Comparison of ENCODE assay signal across 8 cellular contexts in the genomic region with DNA sequence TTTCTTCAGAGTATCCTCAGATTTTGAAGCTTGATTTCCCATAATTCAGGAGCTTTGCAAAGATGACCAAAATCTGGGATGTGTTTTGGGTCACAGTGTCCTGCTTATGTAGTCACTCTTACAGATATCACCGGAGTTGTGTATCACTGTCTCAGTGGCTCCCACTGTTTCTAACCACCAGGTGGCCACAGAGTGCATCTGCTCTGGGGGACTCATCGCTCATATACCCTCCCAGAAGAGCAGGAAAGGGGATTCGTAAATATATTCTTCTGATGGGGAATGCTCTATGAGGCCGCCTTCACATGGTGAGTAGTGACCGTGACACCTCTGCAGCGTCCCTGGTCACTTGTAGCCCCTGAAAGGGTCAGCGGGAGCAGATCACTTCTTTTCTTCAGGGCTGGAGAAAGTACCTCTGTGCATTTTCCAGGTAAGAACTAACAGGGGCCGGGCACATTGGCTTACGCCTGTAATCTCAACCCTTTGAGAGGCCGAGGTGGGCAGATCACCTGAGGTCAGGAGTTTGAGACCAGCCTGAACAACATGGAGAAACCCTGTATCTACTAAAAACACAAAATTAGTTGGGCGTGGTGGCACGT.
A peak's percentile ranks its signal among the peaks of the same experiment; 100 is the strongest.
DNase-seq lines count a peak whose midpoint lies in the region; ATAC-seq, FAIRE-seq and TF ChIP-seq lines count a peak whose summit lies in the region.
"Not testable (repeated sequence)": the region's sequence is repeated elsewhere in the genome, so short reads cannot be mapped to it uniquely, and the experiment has no call there.

No MANE protein-coding gene starts in this region.

- ATAC-seq in left colon, result peak; percentile 69

- 49 to 53% (median 52%) methylated on average over 12 of the region's 12 CpGs for WGBS in small intestine, 3 donors

- H3K79me2 ChIP-seq in endothelial cell of umbilical vein (ENCODE audit: control insufficient read depth, insufficient read depth, low read length), result not testable (repeated sequence)

- not testable (repeated sequence) for H3K9me1 ChIP-seq in endothelial cell of umbilical vein (replicated peaks; ENCODE audit: control insufficient read depth, extremely low read depth, insufficient read depth, low read length)

- H3K9me3 Mint-ChIP-seq in activated T-helper 2 cell treated with anti-CD3 and anti-CD28 coated beads, Interferon-gamma antibody, Interleukin-2, Interleukin-4, amounts not matched to agents 10 μg/mL and 5 μg/mL and 100 μg/mL, durations not matched to agents 14 hours and 24 hours and 36 hours, result not testable (repeated sequence)

- not testable (repeated sequence) for H3K27me3 Mint-ChIP-seq in activated T-helper 2 cell treated with anti-CD3 and anti-CD28 coated beads, Interferon-gamma antibody, Interleukin-2, Interleukin-4, amounts not matched to agents 10 μg/mL and 5 μg/mL and 100 μg/mL, durations not matched to agents 14 hours and 24 hours and 36 hours (ENCODE audit: low read depth)

- intact Hi-C loops in activated T-helper 2 cell treated with anti-CD3 and anti-CD28 coated beads, Interferon-gamma antibody, Interleukin-2, Interleukin-4, amounts not matched to agents 10 μg/mL and 5 μg/mL and 100 μg/mL, durations not matched to agents 14 hours and 24 hours and 36 hours (cut with micrococcal nuclease); endothelial cell of umbilical vein (cut with micrococcal nuclease); left colon (cut with DNase I, micrococcal nuclease): not testable (repeated sequence)

- not testable (repeated sequence) for H3K27ac ChIP-seq in endothelial cell of umbilical vein (ENCODE audit: insufficient read depth, low read depth, low read length); small intestine (ENCODE audit: low read depth in 1 of 2, low read length in 1 of 2)

- POLR2A ChIA-PET in endothelial cell of umbilical vein (lab: Charles Lee), result not testable (repeated sequence)

- not testable (repeated sequence) for H3K9ac ChIP-seq in endothelial cell of umbilical vein (replicated peaks; ENCODE audit: extremely low read depth, insufficient read depth, low read length)

- FAIRE-seq in endothelial cell of umbilical vein (lab: Jason Lieb, UNC); small intestine (lab: Jason Lieb, UNC): not testable (repeated sequence)

- peak; percentile 59 for TF ChIP-seq CTCF in AG09319 (IDR thresholded peaks at IDR 0.05; ENCODE audit: low read depth, low read length)
- TF ChIP-seq CTCF in GM12874 (IDR thresholded peaks at IDR 0.05; ENCODE audit: insufficient read depth, low read depth, low read length), result peak; percentile 42; the same call in 1 of the 2 replicates
- TF ChIP-seq CTCF in endothelial cell of umbilical vein (IDR thresholded peaks at IDR 0.05; ENCODE audit: extremely low read depth in 1 of 2, insufficient read depth in 1 of 2, low read depth in 1 of 2, low read length in 2 of 2), result peak; percentile 19 to 39

- H3K27me3 ChIP-seq in endothelial cell of umbilical vein (ENCODE audit: control insufficient read depth in 2 of 2, insufficient read depth in 2 of 2, low read length in 2 of 2); small intestine (ENCODE audit: control insufficient read depth in 2 of 2, insufficient read depth in 2 of 2, low read length in 2 of 2): not testable (repeated sequence)

- TF ChIP-seq POLR2A in endothelial cell of umbilical vein (IDR thresholded peaks at IDR 0.05; ENCODE audit: low read depth, low read length), result not testable (repeated sequence)

- not testable (repeated sequence) for H3K4me3 Mint-ChIP-seq in activated T-helper 2 cell treated with anti-CD3 and anti-CD28 coated beads, Interferon-gamma antibody, Interleukin-2, Interleukin-4, amounts not matched to agents 10 μg/mL and 5 μg/mL and 100 μg/mL, durations not matched to agents 14 hours and 24 hours and 36 hours (ENCODE audit: low read depth)

- not testable (repeated sequence) for H2AFZ ChIP-seq in endothelial cell of umbilical vein (ENCODE audit: low read depth, low read length)

- not testable (repeated sequence) for H3K4me1 Mint-ChIP-seq in activated T-helper 2 cell treated with anti-CD3 and anti-CD28 coated beads, Interferon-gamma antibody, Interleukin-2, Interleukin-4, amounts not matched to agents 10 μg/mL and 5 μg/mL and 100 μg/mL, durations not matched to agents 14 hours and 24 hours and 36 hours (ENCODE audit: low read depth)

- H3K27ac Mint-ChIP-seq in activated T-helper 2 cell treated with anti-CD3 and anti-CD28 coated beads, Interferon-gamma antibody, Interleukin-2, Interleukin-4, amounts not matched to agents 10 μg/mL and 5 μg/mL and 100 μg/mL, durations not matched to agents 14 hours and 24 hours and 36 hours, result not testable (repeated sequence)

- dilution Hi-C loops in endothelial cell of umbilical vein (cut with MboI; ENCODE audit: extremely low pct_ligation_motif_present, low sequenced_read_pairs), result not testable (repeated sequence)

- H3K9me3 ChIP-seq in endothelial cell of umbilical vein (replicated peaks; ENCODE audit: control insufficient read depth, insufficient read depth, low read length); small intestine (ENCODE audit: control insufficient read depth, low read depth): not testable (repeated sequence)

- CTCF ChIA-PET in endothelial cell of umbilical vein (lab: Charles Lee), result not testable (repeated sequence)

- H3K36me3 Mint-ChIP-seq in activated T-helper 2 cell treated with anti-CD3 and anti-CD28 coated beads, Interferon-gamma antibody, Interleukin-2, Interleukin-4, amounts not matched to agents 10 μg/mL and 5 μg/mL and 100 μg/mL, durations not matched to agents 14 hours and 24 hours and 36 hours (ENCODE audit: low read depth), result not testable (repeated sequence)

- H3K36me3 ChIP-seq in endothelial cell of umbilical vein (ENCODE audit: control insufficient read depth in 2 of 2, extremely low read depth in 1 of 2, insufficient read depth in 2 of 2, low read length in 2 of 2); small intestine (ENCODE audit: control insufficient read depth in 2 of 2, insufficient read depth in 2 of 2, low read length in 2 of 2): not testable (repeated sequence)

- not testable (repeated sequence) for H3K4me3 ChIP-seq in endothelial cell of umbilical vein (replicated peaks in 1 of 3; ENCODE audit: insufficient read depth in 1 of 3, low read depth in 1 of 3, low read length in 3 of 3); small intestine (ENCODE audit: low read depth in 1 of 2, low read length in 2 of 2)

- not testable (repeated sequence) for H3K4me1 ChIP-seq in endothelial cell of umbilical vein (ENCODE audit: control insufficient read depth, extremely low read depth, insufficient read depth, low read length); small intestine (ENCODE audit: control insufficient read depth in 2 of 2, insufficient read depth in 1 of 2, low read depth in 1 of 2, low read length in 1 of 2)

- H3K4me2 ChIP-seq in endothelial cell of umbilical vein (ENCODE audit: insufficient read depth, low read length), result not testable (repeated sequence)

- BruUV-seq in endothelial cell of umbilical vein (replicated peaks; lab: Mats Ljungman, UMichigan), result not testable (repeated sequence)

- not testable (repeated sequence) for DNase-seq in AG09319 (ENCODE audit: extremely low read depth, low read depth)
- DNase-seq in NCI-H1105 treated with DMSO at 0.1 percent for 48 hours (lab: John Stamatoyannopoulos, UW) (peak; percentile 46), SHP77 treated with DMSO at 0.1 percent for 48 hours (lab: John Stamatoyannopoulos, UW) (peak; percentile 36), endothelial cell of umbilical vein (ENCODE audit: low read depth, low spot score) (peak; percentile 11), left colon (peak in 1 of 2 donors; percentile 17), small intestine (peak; percentile 8)
- peak; percentile 11 for DNase-seq in activated T-helper 2 cell treated with anti-CD3 and anti-CD28 coated beads, Interferon-gamma antibody, Interleukin-2, Interleukin-4, amounts not matched to agents 10 μg/mL and 5 μg/mL and 100 μg/mL, durations not matched to agents 14 hours and 24 hours and 36 hours (ENCODE audit: low spot score)

- not testable (repeated sequence) for H4K20me1 ChIP-seq in endothelial cell of umbilical vein (replicated peaks; ENCODE audit: control insufficient read depth, extremely low read depth, insufficient read depth, low read length)
